Comparison of ENCODE assay signal across 9 cellular contexts in the genomic region with DNA sequence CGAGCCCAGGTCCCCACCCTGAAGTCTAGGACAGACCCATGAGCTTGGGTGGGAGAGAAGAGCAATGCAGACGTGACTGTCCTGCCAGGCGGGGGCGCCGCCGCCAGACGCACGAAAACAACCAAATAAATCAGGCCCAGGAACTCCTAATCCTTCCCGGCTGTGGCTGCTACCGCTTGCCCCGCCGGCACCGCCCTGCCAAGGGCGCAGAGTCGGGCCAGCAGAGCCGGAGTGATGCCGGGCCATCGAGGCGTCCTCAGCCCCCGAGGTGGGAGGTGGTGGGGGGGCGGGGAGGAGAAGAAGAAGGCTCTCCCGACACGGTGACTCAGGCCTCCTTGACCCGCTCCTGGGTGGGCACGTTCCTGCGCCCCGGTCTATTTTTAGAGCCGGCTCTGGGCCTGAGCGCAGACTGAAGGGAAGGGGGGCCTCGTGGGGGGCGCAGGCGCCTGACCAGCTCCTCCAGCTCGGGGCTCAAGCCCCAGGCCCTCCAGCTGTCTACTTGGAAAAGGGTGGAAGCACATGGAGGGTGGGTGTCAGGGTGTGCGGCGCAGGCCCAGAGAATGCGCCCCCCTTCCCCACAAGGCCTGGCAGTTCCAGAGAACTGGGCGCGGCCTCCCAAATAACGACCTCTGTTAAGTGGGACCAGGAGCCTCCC. TPM values are rescaled to one million over a fixed set of nuclear protein-coding genes. Genes with fewer than 3 reads are reported as not detected.
DNase-seq lines count a peak whose midpoint lies in the region; FAIRE-seq and TF ChIP-seq lines count a peak whose summit lies in the region.
"Had no signal": no experiment of that assay in that cellular context is flagged by ENCODE, and none has a peak within 500 bp of the region (broad histone marks: within the 10 kb centered on the region; RNA-seq: fewer than 3 reads in every experiment).

No MANE protein-coding gene starts in this region.

- H3K9me3 ChIP-seq in small intestine (ENCODE audit: control insufficient read depth, low read depth) = no peaks in the 10 kb centered on the region

- FAIRE-seq in small intestine (lab: Jason Lieb, UNC) = no peak

- POLR2A ChIA-PET in RWPE1 (lab: Yijun Ruan, JAX; ENCODE audit: low non-redundant PET) = no interaction called here

- no peaks in the 10 kb centered on the region for H3K4me1 ChIP-seq in small intestine (ENCODE audit: control insufficient read depth in 2 of 2, insufficient read depth in 1 of 2, low read depth in 1 of 2, low read length in 1 of 2)

- TF ChIP-seq CTCF in RWPE1 (conservative IDR thresholded peaks at IDR 0.05; ENCODE audit: low read depth) (no peak), cardiac fibroblast (IDR thresholded peaks at IDR 0.05; ENCODE audit: low read depth, low read length) (peak; percentile 52)

- H3K27me3 ChIP-seq in small intestine (ENCODE audit: control insufficient read depth in 2 of 2, insufficient read depth in 2 of 2, low read length in 2 of 2) = peaks cover 0 to 3% of the 10 kb centered on the region in 2 donors

- DNase-seq in NCI-H1417 (lab: John Stamatoyannopoulos, UW) (peak in 2 of 3 experiments; percentile 38 to 52), NCI-H1417 treated with DMSO at 0.1 percent for 48 hours (lab: John Stamatoyannopoulos, UW) (no peak), RWPE1 (ENCODE audit: low spot score) (no peak), cardiac fibroblast (ENCODE audit: low read depth in 2 of 2) (peak; percentile 74), iPS-NIHi7 (ENCODE audit: extremely low spot score) (peak; percentile 81), small intestine (peak; percentile 42), pons (ENCODE audit: low spot score) (no peak), NCI-H774 (lab: John Stamatoyannopoulos, UW) (no peak)

- WGBS in small intestine, 3 donors = 1 to 4% (median 2%) methylated on average over 29 to 39 of the region's 39 CpGs

- no peaks in the 10 kb centered on the region for H3K36me3 ChIP-seq in small intestine (ENCODE audit: control insufficient read depth in 2 of 2, insufficient read depth in 2 of 2, low read length in 2 of 2)

- H3K4me3 ChIP-seq in cardiac fibroblast (replicated peaks in 1 of 2; ENCODE audit: low read depth in 2 of 2, low read length in 2 of 2) = peak overlapping the region; percentile 8 to 33
- H3K4me3 ChIP-seq in small intestine (ENCODE audit: low read depth in 1 of 2, low read length in 2 of 2) = peak overlapping the region in 1 of 2 donors; percentile 49

- CTCF ChIA-PET in RWPE1 (lab: Yijun Ruan, JAX) = interaction anchor here (0.6 to 3.8 kb wide), 4 partner anchors 10 to 673 kb away, joined by 3 to 23 read pairs (median 4); partner anchors contain the start of gene COL16A1

- H3K27ac ChIP-seq in RWPE1 = peak overlapping the region; percentile 80
- peak overlapping the region; percentile 73 to 88 for H3K27ac ChIP-seq in small intestine (ENCODE audit: low read depth in 1 of 2, low read length in 1 of 2)
- H3K27ac ChIP-seq: C4-2B had no signal

RNA-seq across cellular contexts. Expression of gene COL16A1, which starts 10.8 kb away (rescaled TPM):
- polyA plus RNA-seq in small intestine = 10 to 100 TPM; 12.3 to 18.1 (median 15.3) TPM

RNA-seq across cellular contexts. Expression of gene ADGRB2, which starts 49.6 kb away (rescaled TPM):
- 10 to 100 TPM in 1 of 3 donors, 1 to 10 TPM in 2; 4.8 to 18.3 (median 4.9) TPM for polyA plus RNA-seq in small intestine

Comparison
In these comparisons a context has a peak if more than half of its experiments do, and no peak if none do; other contexts are left out.
1. DNase-seq: peak in NCI-H1417 (2 of 3), cardiac fibroblast (2 of 2), iPS-NIHi7 (single experiment) and small intestine (single experiment); none in NCI-H1417 treated with DMSO at 0.1 percent for 48 hours (single experiment), RWPE1 (single experiment), pons (single experiment) and NCI-H774 (single experiment).